In genomic region chr19:56105090-56105701, GRCh38 we compare ENCODE assay signal across 8 cellular contexts. TPM values are rescaled to one million over a fixed set of nuclear protein-coding genes. Genes with fewer than 3 reads are reported as not detected.
A peak's percentile ranks its signal among the peaks of the same experiment; 100 is the strongest.
DNase-seq lines count a peak whose midpoint lies in the region; ATAC-seq, FAIRE-seq and TF ChIP-seq lines count a peak whose summit lies in the region.

No MANE protein-coding gene starts in this region.

- H3K9me2 ChIP-seq in PC-9 (ENCODE audit: insufficient read depth) = no peaks in the 10 kb centered on the region

- no peak overlapping the region for H2AFZ ChIP-seq in PC-9

- 14 to 23% (median 18%) methylated on average over 20 to 22 of the region's 22 CpGs for WGBS in adrenal gland, 4 donors
- WGBS in heart left ventricle, 4 donors = 33 to 48% (median 36%) methylated on average over 18 to 22 of the region's 22 CpGs
- WGBS in pancreas, 2 donors = 14 to 16% methylated on average over 22 of the region's 22 CpGs

- H3K9me3 ChIP-seq in PC-9 (ENCODE audit: insufficient read depth, low read depth) (no peaks in the 10 kb centered on the region), adrenal gland (replicated peaks in 1 of 3) (no peaks in the 10 kb centered on the region), heart left ventricle (no peaks in the 10 kb centered on the region), pancreas (no peaks in the 10 kb centered on the region)

- TF ChIP-seq POLR2A in adrenal gland (IDR thresholded peaks at IDR 0.05) (no peak), heart left ventricle (IDR thresholded peaks at IDR 0.05) (no peak)

- FAIRE-seq in pancreas (lab: Jason Lieb, UNC) = peak; percentile 78

- intact Hi-C loops in PC-9 (cut with micrococcal nuclease; ENCODE audit: unreplicated experiment) = no loop called here
- intact Hi-C loops in adrenal gland (cut with DNase I) = no loop called here
- intact Hi-C loops in heart left ventricle (cut with DNase I) = loop anchor here in 1 of 10 donors (5.0 kb wide), 1 partner anchor 37 kb away; the partner anchor contains the start of gene ZNF444
- intact Hi-C loops in pancreas (cut with DNase I) = loop anchor here in 2 of 3 donors (5.0 to 10.0 kb wide), 2 partner anchors 47 to 50 kb away; no protein-coding TSS in a partner anchor

- peaks cover 79% of the 10 kb centered on the region for H4K20me1 ChIP-seq in PC-9 (ENCODE audit: insufficient read depth)

- H3K4me3 ChIP-seq in PC-9 (no peak overlapping the region), adrenal gland (no peak overlapping the region), heart left ventricle (peak overlapping the region in 2 of 12 donors; percentile 15 to 16), pancreas (no peak overlapping the region)

- H3K27me3 ChIP-seq in PC-9 (ENCODE audit: insufficient read depth, low read depth) = no peaks in the 10 kb centered on the region
- H3K27me3 ChIP-seq in adrenal gland = no peaks in the 10 kb centered on the region
- H3K27me3 ChIP-seq in heart left ventricle = no peaks in the 10 kb centered on the region
- H3K27me3 ChIP-seq in pancreas = no peaks in the 10 kb centered on the region

- peaks cover 83% of the 10 kb centered on the region for H3K79me2 ChIP-seq in PC-9 (ENCODE audit: low read depth)

- CTCF ChIA-PET in PC-9 (lab: Charles Lee) = interaction anchor here (0.6 kb wide), 1 partner anchor 149 kb away, joined by 3 read pairs; no protein-coding TSS in a partner anchor

- TF ChIP-seq CTCF in PC-9 (conservative IDR thresholded peaks at IDR 0.05) (peak; percentile 59), adrenal gland (IDR thresholded peaks at IDR 0.05) (peak; percentile 67 to 83 (median 80)), heart left ventricle (IDR thresholded peaks at IDR 0.05) (peak; percentile 40 to 78 (median 65)), pancreas (IDR thresholded peaks at IDR 0.05) (peak; percentile 54 to 78 (median 73))

- peak; percentile 67 to 84 (median 74) for ATAC-seq in heart left ventricle
- ATAC-seq in pancreas = peak; percentile 72 to 91 (median 88)
- ATAC-seq in HG02938 (IDR thresholded peaks at IDR 0.05; ENCODE audit: unreplicated experiment) = no peak
- no peak for ATAC-seq in GM21528 (IDR thresholded peaks at IDR 0.05; ENCODE audit: low FRiP score, unreplicated experiment)

- H3K4me1 ChIP-seq in PC-9 (replicated peaks; ENCODE audit: insufficient read depth) (peaks cover 4% of the 10 kb centered on the region), adrenal gland (replicated peaks in 1 of 2) (peaks cover 35 to 48% of the 10 kb centered on the region in 2 donors), heart left ventricle (peaks cover 14 to 51% (median 36%) of the 10 kb centered on the region in 12 donors), pancreas (peaks cover 22 to 27% (median 23%) of the 10 kb centered on the region in 3 donors)

- peak; percentile 80 for DNase-seq in activated effector memory CD4-positive, alpha-beta T cell treated with anti-CD3 and anti-CD28 coated beads, Interleukin-2, amount 50 U/mL, for 16 hours
- no peak for DNase-seq in activated effector memory CD4-positive, alpha-beta T cell treated with Interleukin-2 at 50 U/mL for 16 hours
- DNase-seq in PC-9 (peak; percentile 22 to 34), adrenal gland (peak; percentile 79 to 93 (median 91)), heart left ventricle (peak in 4 of 5 donors; percentile 56 to 77 (median 66)), pancreas (peak; percentile 74 to 92 (median 80))

- H3K4me2 ChIP-seq in PC-9 = no peak overlapping the region

- peaks cover 3% of the 10 kb centered on the region; the same call in 1 of the 2 replicates for H3F3A ChIP-seq in PC-9 (ENCODE audit: insufficient read depth, low read depth)

- H3K36me3 ChIP-seq in PC-9 (ENCODE audit: low read depth) = no peaks in the 10 kb centered on the region; the same call in 1 of the 2 replicates
- peaks cover 0 to 18% of the 10 kb centered on the region in 2 donors for H3K36me3 ChIP-seq in adrenal gland (replicated peaks in 1 of 2)
- H3K36me3 ChIP-seq in heart left ventricle = peaks cover 0 to 33% (median 19%) of the 10 kb centered on the region in 9 donors
- peaks cover 0 to 12% (median 4%) of the 10 kb centered on the region in 3 donors for H3K36me3 ChIP-seq in pancreas

- POLR2A ChIA-PET in PC-9 (lab: Charles Lee; ENCODE audit: unreplicated experiment) = no interaction called here

- no TSS peak for BruUV-seq in PC-9 (replicated peaks; lab: Mats Ljungman, UMichigan)

- H3K27ac ChIP-seq in PC-9 (no peak overlapping the region), adrenal gland (peak overlapping the region in 4 of 5 donors; percentile 64 to 72 (median 66)), heart left ventricle (peak overlapping the region in 5 of 12 donors; percentile 18 to 84 (median 37)), pancreas (peak overlapping the region; percentile 36 to 81 (median 70))

RNA-seq across cellular contexts. Expression of gene ZNF787, which starts 15.9 kb away (rescaled TPM):
- 51.4 and 51.5 TPM in 2 replicates for total RNA-seq in PC-9 (2021)
- total RNA-seq in adrenal gland = 10 to 100 TPM in 7 of 8 donors, 1 to 10 TPM in 1; 8.5 to 51.5 (median 27.8) TPM
- 10 to 100 TPM in 2 of 3 donors, 1 to 10 TPM in 1; 4.6 to 44.7 (median 31.0) TPM for polyA plus RNA-seq in adrenal gland
- total RNA-seq in heart left ventricle = 10 to 100 TPM; 11.6 to 40.8 (median 24.9) TPM
- polyA plus RNA-seq in heart left ventricle = 10 to 100 TPM; 39.1 to 39.6 TPM
- 10 to 100 TPM; 22.1 to 41.9 (median 25.6) TPM for total RNA-seq in pancreas
- 10 to 100 TPM; 13.6 to 31.1 TPM for polyA plus RNA-seq in pancreas

RNA-seq across cellular contexts. Expression of gene ZNF444, which starts 35.9 kb away (rescaled TPM):
- 50.5 and 74.2 TPM in 2 replicates for total RNA-seq in PC-9 (2021)
- 10 to 100 TPM; 19.5 to 66.3 (median 35.8) TPM for total RNA-seq in adrenal gland
- 10 to 100 TPM in 2 of 3 donors, 1 to 10 TPM in 1; 7.2 to 63.9 (median 39.4) TPM for polyA plus RNA-seq in adrenal gland
- total RNA-seq in heart left ventricle = 10 to 100 TPM; 14.8 to 35.8 (median 20.1) TPM
- polyA plus RNA-seq in heart left ventricle = 10 to 100 TPM; 15.9 to 21.4 TPM
- 10 to 100 TPM; 27.9 to 47.9 (median 32.5) TPM for total RNA-seq in pancreas
- 10 to 100 TPM; 67.5 to 99.0 TPM for polyA plus RNA-seq in pancreas

Comparison
In these comparisons a context has a peak if more than half of its experiments do, and no peak if none do; other contexts are left out.
1. ATAC-seq: peak in heart left ventricle (4 of 4) and pancreas (4 of 4); none in HG02938 (single experiment) and GM21528 (single experiment).
2. intact Hi-C loops: an anchor here in pancreas (5.0 to 10.0 kb wide); none called in PC-9 and adrenal gland.
3. Peak in every context shown above with its lines, with median percentiles within 50 percentile points of each other: CTCF ChIP-seq.